Comparison of ENCODE assay signal across 20 cellular contexts in genomic region chr2:38215511-38215910, GRCh38.
DNase-seq lines count a peak whose midpoint lies in the region; TF ChIP-seq lines count a peak whose summit lies in the region.
"Had no signal": no experiment of that assay in that cellular context is flagged by ENCODE, and none has a peak within 500 bp of the region (broad histone marks: within the 10 kb centered on the region; RNA-seq: fewer than 3 reads in every experiment).

No MANE protein-coding gene starts in this region.

- peak overlapping the region; percentile 53 for H3K27ac Mint-ChIP-seq in T-helper 1 cell treated with Interleukin-12 subunit alpha and Interleukin-12 subunit beta and Interleukin-4 antibody, amounts not matched to agents 30 μg/mL and 1 μg/mL, for 36 hours
- no peak overlapping the region for H3K27ac Mint-ChIP-seq in progenitor cell of endocrine pancreas

- H3K9me3 Mint-ChIP-seq in T-helper 1 cell treated with Interleukin-12 subunit alpha and Interleukin-12 subunit beta and Interleukin-4 antibody, amounts not matched to agents 30 μg/mL and 1 μg/mL, for 36 hours: peaks cover 19% of the 10 kb centered on the region
- peaks cover 3% of the 10 kb centered on the region for H3K9me3 Mint-ChIP-seq in progenitor cell of endocrine pancreas (ENCODE audit: low read depth)

- H3K27ac ChIP-seq in substantia nigra (ENCODE audit: low read depth, low read length, poor library complexity, severe bottlenecking): no peak overlapping the region
- H3K27ac ChIP-seq: BLaER1 treated with 17β-estradiol and CSF1 and Interleukin-3, amounts not matched to agents 10 nM and 100 nM; GM23248; SJCRH30 had no signal

- no peak for TF ChIP-seq CTCF in fibroblast of pulmonary artery (IDR thresholded peaks at IDR 0.05; ENCODE audit: low read length, missing control alignments)
- no peak for TF ChIP-seq CTCF in progenitor cell of endocrine pancreas (IDR thresholded peaks at IDR 0.05; ENCODE audit: unreplicated experiment)

- DNase-seq in T-helper 1 cell (no peak), OCI-M1 (lab: John Stamatoyannopoulos, UW) (peak; percentile 52), fibroblast of pulmonary artery (ENCODE audit: low read depth) (peak; percentile 10), substantia nigra (lab: John Stamatoyannopoulos, UW) (no peak), progenitor cell of endocrine pancreas (ENCODE audit: low spot score, unreplicated experiment) (no peak), activated gamma-delta T cell (lab: John Stamatoyannopoulos, UW) (no peak), GM19240 (ENCODE audit: insufficient read length, low spot score) (no peak)
- DNase-seq: AML-193; Caco-2; CD4-positive, alpha-beta memory T cell; H7; KG1; MM.1S; NCI-H2029; NCI-H446 treated with DMSO at 0.1 percent for 48 hours; NCI-H526 treated with DMSO at 0.1 percent for 48 hours; SJCRH30 had no signal

- peaks cover 24% of the 10 kb centered on the region for H3K27me3 Mint-ChIP-seq in T-helper 1 cell treated with Interleukin-12 subunit alpha and Interleukin-12 subunit beta and Interleukin-4 antibody, amounts not matched to agents 30 μg/mL and 1 μg/mL, for 36 hours (ENCODE audit: low read depth)
- H3K27me3 Mint-ChIP-seq in progenitor cell of endocrine pancreas: peaks cover 4% of the 10 kb centered on the region

- no peak overlapping the region for H3K4me3 ChIP-seq in fibroblast of pulmonary artery (replicated peaks; ENCODE audit: low read depth, low read length)
- H3K4me3 ChIP-seq: BLaER1 treated with 17β-estradiol and CSF1 and Interleukin-3, amounts not matched to agents 10 nM and 100 nM; GM23248; SJCRH30 had no signal

- H3K4me1 Mint-ChIP-seq in T-helper 1 cell treated with Interleukin-12 subunit alpha and Interleukin-12 subunit beta and Interleukin-4 antibody, amounts not matched to agents 30 μg/mL and 1 μg/mL, for 36 hours (ENCODE audit: low read depth): peaks cover 14% of the 10 kb centered on the region
- H3K4me1 Mint-ChIP-seq in progenitor cell of endocrine pancreas (ENCODE audit: low read depth): peaks cover 10% of the 10 kb centered on the region

- no peak overlapping the region for H3K4me3 Mint-ChIP-seq in T-helper 1 cell treated with Interleukin-12 subunit alpha and Interleukin-12 subunit beta and Interleukin-4 antibody, amounts not matched to agents 30 μg/mL and 1 μg/mL, for 36 hours
- H3K4me3 Mint-ChIP-seq in progenitor cell of endocrine pancreas (ENCODE audit: low read depth): no peak overlapping the region
- H3K4me3 Mint-ChIP-seq: CD4-positive, alpha-beta memory T cell had no signal

- peaks cover 1% of the 10 kb centered on the region for H3K36me3 Mint-ChIP-seq in T-helper 1 cell treated with Interleukin-12 subunit alpha and Interleukin-12 subunit beta and Interleukin-4 antibody, amounts not matched to agents 30 μg/mL and 1 μg/mL, for 36 hours (ENCODE audit: low read depth)
- no peaks in the 10 kb centered on the region for H3K36me3 Mint-ChIP-seq in progenitor cell of endocrine pancreas (ENCODE audit: insufficient read depth)

Comparison
In these comparisons a context has a peak if more than half of its experiments do, and no peak if none do; other contexts are left out.
1. DNase-seq: peak in OCI-M1 (single experiment) and fibroblast of pulmonary artery (single experiment); none in T-helper 1 cell (0 of 5), substantia nigra (0 of 49), progenitor cell of endocrine pancreas (single experiment), activated gamma-delta T cell (single experiment) and GM19240 (single experiment).